In the genomic region with DNA sequence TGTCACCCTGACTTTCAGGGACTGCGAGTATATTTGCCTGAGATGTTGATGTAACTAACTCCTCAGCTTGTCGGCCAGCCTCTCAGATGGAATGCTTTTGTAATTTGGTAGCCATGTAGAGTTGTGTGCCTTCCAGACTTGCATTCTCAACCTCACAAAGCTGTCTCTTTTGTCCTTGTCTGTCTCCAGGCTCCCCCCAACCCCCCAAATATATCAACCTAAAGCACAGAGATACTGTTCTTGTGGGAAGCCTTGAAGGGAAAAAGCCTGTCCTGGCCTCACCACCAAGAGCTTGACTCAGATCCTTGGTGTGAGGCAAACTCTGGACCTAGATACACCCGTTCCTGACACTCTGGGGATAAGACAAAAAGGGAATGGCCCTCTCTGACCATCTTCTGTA, we compare ENCODE assay signal across 11 cellular contexts. TPM values are rescaled to one million over a fixed set of nuclear protein-coding genes. Genes with fewer than 3 reads are reported as not detected.
A peak's percentile ranks its signal among the peaks of the same experiment; 100 is the strongest.
DNase-seq lines count a peak whose midpoint lies in the region; ATAC-seq and TF ChIP-seq lines count a peak whose summit lies in the region.
"Had no signal": no experiment of that assay in that cellular context is flagged by ENCODE, and none has a peak within 500 bp of the region (broad histone marks: within the 10 kb centered on the region; RNA-seq: fewer than 3 reads in every experiment).

No MANE protein-coding gene starts in this region.

- H3K4me3 ChIP-seq in muscle layer of duodenum (ENCODE audit: low read depth in 1 of 2, low read length in 2 of 2) (no peak overlapping the region), upper lobe of right lung (no peak overlapping the region), ovary (no peak overlapping the region)

- TF ChIP-seq POLR2A in ovary (IDR thresholded peaks at IDR 0.05): no peak

- H3K27ac Mint-ChIP-seq in activated T-cell treated with anti-CD3 and anti-CD28 coated beads, Interleukin-2, amount 50 U/mL, for 24 hours: peak overlapping the region; percentile 12
- H3K27ac Mint-ChIP-seq: stimulated activated naive CD8-positive, alpha-beta T cell treated with anti-CD3 and anti-CD28 coated beads, Interleukin-15, amount 100 ng/mL, for 72 hours had no signal

- H3K27ac ChIP-seq in muscle layer of duodenum (ENCODE audit: low read length) (peak overlapping the region; percentile 70), upper lobe of right lung (peak overlapping the region; percentile 63), ovary (no peak overlapping the region)

- TF ChIP-seq EP300 in ovary (IDR thresholded peaks at IDR 0.05): no peak

- no peaks in the 10 kb centered on the region for H3K27me3 Mint-ChIP-seq in activated T-cell treated with anti-CD3 and anti-CD28 coated beads, Interleukin-2, amount 50 U/mL, for 24 hours
- H3K27me3 Mint-ChIP-seq: stimulated activated naive CD8-positive, alpha-beta T cell treated with anti-CD3 and anti-CD28 coated beads, Interleukin-15, amount 100 ng/mL, for 72 hours had no signal

- H3K36me3 ChIP-seq in muscle layer of duodenum (ENCODE audit: control insufficient read depth in 1 of 2, insufficient read depth in 2 of 2, low read length in 2 of 2) (peaks cover 0 to 10% of the 10 kb centered on the region in 2 donors), upper lobe of right lung (peaks cover 12% of the 10 kb centered on the region), ovary (no peaks in the 10 kb centered on the region)

- 80 to 88% (median 85%) methylated on average over 3 of the region's 3 CpGs for WGBS in ovary, 3 donors

- H3K4me3 Mint-ChIP-seq in activated T-cell treated with anti-CD3 and anti-CD28 coated beads, Interleukin-2, amount 50 U/mL, for 24 hours: no peak overlapping the region
- H3K4me3 Mint-ChIP-seq: stimulated activated naive CD8-positive, alpha-beta T cell treated with anti-CD3 and anti-CD28 coated beads, Interleukin-15, amount 100 ng/mL, for 72 hours had no signal

- H3K36me3 Mint-ChIP-seq in activated T-cell treated with anti-CD3 and anti-CD28 coated beads, Interleukin-2, amount 50 U/mL, for 24 hours (ENCODE audit: low read depth): peaks cover 81% of the 10 kb centered on the region

- H3K27me3 ChIP-seq in muscle layer of duodenum (ENCODE audit: low read depth, low read length) (no peaks in the 10 kb centered on the region), upper lobe of right lung (no peaks in the 10 kb centered on the region), ovary (no peaks in the 10 kb centered on the region)

- intact Hi-C loops in upper lobe of right lung (cut with DNase I) (no loop called here), ovary (cut with DNase I) (no loop called here)

- ATAC-seq in upper lobe of right lung: no peak
- ATAC-seq: stimulated activated naive CD8-positive, alpha-beta T cell treated with anti-CD3 and anti-CD28 coated beads, Interleukin-15, amount 100 ng/mL, for 72 hours had no signal

- TF ChIP-seq CTCF in upper lobe of right lung (IDR thresholded peaks at IDR 0.05): no peak
- TF ChIP-seq CTCF in ovary (IDR thresholded peaks at IDR 0.05): no peak

- H3K4me1 Mint-ChIP-seq in activated T-cell treated with anti-CD3 and anti-CD28 coated beads, Interleukin-2, amount 50 U/mL, for 24 hours (ENCODE audit: low read depth): peaks cover 71% of the 10 kb centered on the region

- no peaks in the 10 kb centered on the region for H3K9me3 ChIP-seq in muscle layer of duodenum (ENCODE audit: control insufficient read depth in 1 of 2, low read length in 2 of 2)
- H3K9me3 ChIP-seq in upper lobe of right lung: no peaks in the 10 kb centered on the region
- H3K9me3 ChIP-seq in ovary: no peaks in the 10 kb centered on the region

- H3K4me1 ChIP-seq in muscle layer of duodenum (ENCODE audit: control insufficient read depth in 1 of 2, insufficient read depth in 2 of 2, low read length in 2 of 2) (peaks cover 7 to 33% of the 10 kb centered on the region in 2 donors), upper lobe of right lung (peaks cover 59% of the 10 kb centered on the region), ovary (ENCODE audit: insufficient read depth) (no peaks in the 10 kb centered on the region)

- DNase-seq in activated T-cell treated with anti-CD3 and anti-CD28 coated beads, Interleukin-2, amount 50 U/mL, for 24 hours: no peak
- DNase-seq in activated T-cell treated with anti-CD3 and anti-CD28 coated beads for 4 hours (no peak), dedifferentiated amniotic fluid mesenchymal stem cell (ENCODE audit: extremely low spot score) (peak; percentile 40), upper lobe of right lung (no peak), ovary (no peak), NAMALWA (ENCODE audit: low spot score) (no peak), T-helper 2 cell (no peak)
- DNase-seq: activated naive CD4-positive, alpha-beta T cell treated with anti-CD3 and anti-CD28 coated beads, Interleukin-2, amount 50 U/mL, for 16 hours; NCI-H187 treated with DMSO at 0.1 percent for 48 hours; stimulated activated naive CD8-positive, alpha-beta T cell treated with anti-CD3 and anti-CD28 coated beads, Interleukin-15, amount 100 ng/mL, for 72 hours had no signal

- H3K9me3 Mint-ChIP-seq in activated T-cell treated with anti-CD3 and anti-CD28 coated beads, Interleukin-2, amount 50 U/mL, for 24 hours: no peaks in the 10 kb centered on the region
- H3K9me3 Mint-ChIP-seq: stimulated activated naive CD8-positive, alpha-beta T cell treated with anti-CD3 and anti-CD28 coated beads, Interleukin-15, amount 100 ng/mL, for 72 hours had no signal

RNA-seq across cellular contexts. Expression of a gene that starts 18.4 kb away (rescaled TPM):
- total RNA-seq in upper lobe of right lung: 71.4 TPM
- total RNA-seq in ovary: 10 to 100 TPM; 54.8 to 85.0 (median 74.7) TPM
- 10 to 100 TPM; 83.2 to 89.1 TPM for polyA plus RNA-seq in ovary

RNA-seq across cellular contexts. Expression of a gene that starts 18.6 kb away (rescaled TPM):
- 43.1 TPM for total RNA-seq in upper lobe of right lung
- total RNA-seq in ovary: 10 to 100 TPM; 13.8 to 32.8 (median 24.8) TPM
- 10 to 100 TPM; 15.7 to 19.4 TPM for polyA plus RNA-seq in ovary

RNA-seq across cellular contexts. Expression of a gene that starts 35.8 kb away (rescaled TPM):
- total RNA-seq in upper lobe of right lung (82.2 TPM), ovary (10 to 100 TPM in 5 of 7 donors, 1 to 10 TPM in 2; 6.3 to 55.6 (median 22.5) TPM)
- 1 to 10 TPM; 3.3 to 6.0 TPM for polyA plus RNA-seq in ovary

RNA-seq across cellular contexts. Expression of a gene that starts 52.3 kb away (rescaled TPM):
- total RNA-seq in upper lobe of right lung: 0.84 TPM
- 1 to 10 TPM in 5 of 7 donors, under 1 TPM in 2; 0.51 to 7.9 (median 1.7) TPM for total RNA-seq in ovary
- under 1 TPM; 0.52 to 0.64 TPM for polyA plus RNA-seq in ovary

Comparison
In these comparisons a context has a peak if more than half of its experiments do, and no peak if none do; other contexts are left out.
1. H3K27ac ChIP-seq: peak in muscle layer of duodenum (single experiment) and upper lobe of right lung (single experiment); none in ovary (0 of 2).